22 cellular contexts compared by ENCODE assay signal in the genomic region with DNA sequence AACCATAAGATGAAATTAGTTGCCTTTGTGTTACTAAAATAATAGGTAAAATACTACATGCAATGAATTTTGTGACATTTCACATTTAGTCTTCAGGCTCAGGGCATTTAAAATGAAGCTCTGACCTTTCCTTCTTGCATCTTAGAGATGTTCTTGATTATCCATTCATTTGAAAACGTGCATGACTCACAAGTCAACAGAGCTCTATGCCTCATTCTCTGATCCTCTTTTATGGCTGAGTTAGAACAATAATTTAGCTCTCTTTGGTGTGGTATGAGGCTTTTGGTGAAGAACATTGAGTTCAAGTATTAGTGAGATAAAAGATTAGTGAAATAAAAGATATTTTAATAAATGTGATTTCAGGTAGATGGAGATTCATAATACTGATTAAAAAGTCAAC.
DNase-seq lines count a peak whose midpoint lies in the region; ATAC-seq, FAIRE-seq and TF ChIP-seq lines count a peak whose summit lies in the region.
"Had no signal": no experiment of that assay in that cellular context is flagged by ENCODE, and none has a peak within 500 bp of the region (broad histone marks: within the 10 kb centered on the region; RNA-seq: fewer than 3 reads in every experiment).

No MANE protein-coding gene starts in this region.

- no peak overlapping the region for H3K4me2 ChIP-seq in GM23248 (ENCODE audit: unreplicated experiment)

- in situ Hi-C loops in GM23248 (cut with MboI): no loop called here

- H3K4me3 ChIP-seq in GM23248 (no peak overlapping the region), upper lobe of left lung (no peak overlapping the region)

- FAIRE-seq in H54 (lab: Jason Lieb, UNC) (no peak), GM19239 (lab: Jason Lieb, UNC) (no peak)
- FAIRE-seq: A204.1, D721Med had no signal

- no peaks in the 10 kb centered on the region for H3K79me2 ChIP-seq in GM23248 (ENCODE audit: insufficient read depth)

- H3K4me1 ChIP-seq in GM23248 (ENCODE audit: insufficient read depth) (no peaks in the 10 kb centered on the region), upper lobe of left lung (no peaks in the 10 kb centered on the region)
- H3K4me1 ChIP-seq: BE2C, Caco-2 had no signal

- H3K9me2 ChIP-seq in GM23248 (ENCODE audit: insufficient read depth): no peaks in the 10 kb centered on the region

- TF ChIP-seq CTCF in upper lobe of left lung (IDR thresholded peaks at IDR 0.05): no peak

- TF ChIP-seq POLR2A in H54 (IDR thresholded peaks at IDR 0.05; ENCODE audit: low read depth, low read length) (no peak), upper lobe of left lung (IDR thresholded peaks at IDR 0.05) (no peak)

- DNase-seq in DMS53 (lab: John Stamatoyannopoulos, UW): peak; percentile 29
- peak; percentile 15 for DNase-seq in GM23248
- DNase-seq in astrocyte of the hippocampus (ENCODE audit: low read depth, low spot score): peak; percentile 23
- DNase-seq in kidney tubule cell (ENCODE audit: low spot score): peak; percentile 25
- no peak for DNase-seq in H54 (ENCODE audit: insufficient read length, low spot score)
- no peak for DNase-seq in GM19239 (ENCODE audit: insufficient read length, low spot score)
- no peak for DNase-seq in upper lobe of left lung
- DNase-seq: ACHN; BE2C; C1 segment of cervical spinal cord; Caco-2; CD4-positive, CD25-positive, alpha-beta regulatory T cell; CD8-positive, alpha-beta memory T cell; DMS79 treated with DMSO at 0.1 percent for 48 hours; GF-D8; H7; HFFc6 had no signal

- no peak overlapping the region for H3K9ac ChIP-seq in GM23248

- ATAC-seq in HG03045 (IDR thresholded peaks at IDR 0.05; ENCODE audit: unreplicated experiment): no peak
- ATAC-seq in upper lobe of left lung (ENCODE audit: low FRiP score in 2 of 2): no peak
- ATAC-seq: HCT116 had no signal

- H3K27me3 ChIP-seq in GM23248 (replicated peaks; ENCODE audit: insufficient read depth) (no peaks in the 10 kb centered on the region), upper lobe of left lung (no peaks in the 10 kb centered on the region)
- H3K27me3 ChIP-seq: BE2C had no signal

- no peak for TF ChIP-seq EP300 in upper lobe of left lung (IDR thresholded peaks at IDR 0.05)

- no peaks in the 10 kb centered on the region for H4K20me1 ChIP-seq in GM23248 (ENCODE audit: insufficient read depth)

- H3F3A ChIP-seq in GM23248 (ENCODE audit: insufficient read depth): no peaks in the 10 kb centered on the region

- H3K36me3 ChIP-seq in GM23248 (ENCODE audit: low read depth) (no peaks in the 10 kb centered on the region), upper lobe of left lung (no peaks in the 10 kb centered on the region)
- H3K36me3 ChIP-seq: BE2C had no signal

- H2AFZ ChIP-seq in GM23248: no peak overlapping the region

- no peaks in the 10 kb centered on the region for H3K9me3 ChIP-seq in GM23248 (ENCODE audit: low read depth)
- H3K9me3 ChIP-seq in upper lobe of left lung: no peaks in the 10 kb centered on the region
- H3K9me3 ChIP-seq: BE2C, Caco-2 had no signal

- WGBS in GM23248 (ENCODE audit: low coverage in 1 of 2, low lambda C conversion rate in 2 of 2, missing lambda C conversion rate in 2 of 2), 2 experiments: 8 to 20% methylated on average over 1 of the region's 1 CpG
- 57 to 67% methylated on average over 1 of the region's 1 CpG for WGBS in upper lobe of left lung, 2 donors

- H3K27ac ChIP-seq in GM23248: no peak overlapping the region
- H3K27ac ChIP-seq in upper lobe of left lung: no peak overlapping the region
- H3K27ac ChIP-seq: HL-60 had no signal

Comparison
In these comparisons a context has a peak if more than half of its experiments do, and no peak if none do; other contexts are left out.
1. DNase-seq: peak in DMS53 (single experiment), GM23248 (single experiment), astrocyte of the hippocampus (single experiment) and kidney tubule cell (single experiment); none in H54 (single experiment), GM19239 (single experiment) and upper lobe of left lung (0 of 2).